8 cellular contexts compared by ENCODE assay signal in the genomic region with DNA sequence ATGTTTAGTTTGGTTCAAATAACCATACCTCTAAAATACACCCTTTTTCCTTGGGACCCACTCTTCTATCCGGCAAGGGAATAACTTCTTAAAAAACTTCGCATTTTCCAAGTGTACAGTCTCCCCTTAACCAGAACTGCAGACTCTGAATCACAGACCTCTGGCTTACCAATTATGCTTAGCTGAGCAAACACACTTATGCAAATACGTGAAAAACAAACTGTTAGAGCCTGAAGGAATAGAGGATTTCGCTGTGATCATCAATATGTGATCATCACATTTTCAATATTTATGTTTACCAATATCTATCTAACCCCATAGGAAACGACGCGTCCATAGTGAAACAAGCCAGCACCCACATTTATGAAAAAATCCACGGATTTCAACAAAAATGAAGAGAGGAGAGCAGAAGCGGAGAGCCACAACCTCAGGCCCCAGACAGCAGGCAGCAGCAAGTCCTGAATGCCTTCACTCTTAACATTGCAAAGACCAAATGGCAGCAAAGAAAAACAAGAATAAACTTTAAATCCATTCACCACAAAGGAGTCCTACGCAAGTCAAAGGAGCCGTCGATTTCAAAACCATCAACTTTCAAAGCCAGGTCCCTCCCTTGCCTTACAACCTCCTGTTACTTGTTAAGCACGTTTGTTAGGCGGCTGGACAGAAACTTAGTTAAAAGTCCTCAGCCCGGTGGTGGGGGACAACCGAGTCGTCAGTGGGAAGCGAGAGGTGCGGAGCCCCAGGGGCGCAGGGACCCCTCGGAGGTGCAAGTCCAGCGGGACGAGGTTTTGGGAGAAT. TPM values are rescaled to one million over a fixed set of nuclear protein-coding genes. Genes with fewer than 3 reads are reported as not detected.
DNase-seq lines count a peak whose midpoint lies in the region; ATAC-seq, FAIRE-seq and TF ChIP-seq lines count a peak whose summit lies in the region.

No MANE protein-coding gene starts in this region.

- FAIRE-seq in D721Med (lab: Jason Lieb, UNC) = no peak

- H3K27ac ChIP-seq in caudate nucleus (ENCODE audit: low read depth, low read length) (peak overlapping the region; percentile 77), transverse colon (peak overlapping the region; percentile 86 to 95 (median 94))

- peak; percentile 4 for ATAC-seq in Right ventricle myocardium inferior

- TF ChIP-seq EP300 in transverse colon (IDR thresholded peaks at IDR 0.05; ENCODE audit: low read depth) = no peak

- 6 to 7% methylated on average over 23 of the region's 23 CpGs for WGBS in lower leg skin, 2 donors
- WGBS in transverse colon (ENCODE audit: low coverage in 1 of 2), 2 donors = 10 to 24% methylated on average over 9 to 23 of the region's 23 CpGs

- peaks cover 9% of the 10 kb centered on the region for H3K27me3 ChIP-seq in transverse colon

- no peaks in the 10 kb centered on the region for H3K9me3 ChIP-seq in transverse colon

- intact Hi-C loops in Right ventricle myocardium inferior (cut with DNase I) (loop anchor here (5.0 kb wide), 1 partner anchor 260 kb away; no protein-coding TSS in a partner anchor), cardiac septum (cut with DNase I) (loop anchor here (10.0 kb wide), 1 partner anchor 402 kb away; no protein-coding TSS in a partner anchor), lower leg skin (cut with DNase I; ENCODE audit: low total_unique reads) (no loop called here), transverse colon (cut with DNase I; ENCODE audit: low total_unique reads) (no loop called here)

- DNase-seq in Right ventricle myocardium inferior (ENCODE audit: missing footprints) (no peak), cardiac septum (ENCODE audit: low spot score) (no peak), caudate nucleus (lab: John Stamatoyannopoulos, UW) (peak in 2 of 61 donors; percentile 5 to 27), lower leg skin (ENCODE audit: low spot score in 2 of 2) (no peak), transverse colon (no peak), D721Med (ENCODE audit: insufficient read length, low spot score) (no peak), activated gamma-delta T cell (lab: John Stamatoyannopoulos, UW) (no peak), NCI-H1436 (lab: John Stamatoyannopoulos, UW) (no peak)

- H3K4me3 ChIP-seq in lower leg skin (ENCODE audit: low read depth, poor library complexity, severe bottlenecking) (peak overlapping the region; percentile 66), transverse colon (peak overlapping the region; percentile 68 to 84 (median 71))

- H3K4me1 ChIP-seq in transverse colon = peaks cover 0 to 30% (median 9%) of the 10 kb centered on the region in 4 donors

- in situ Hi-C loops in transverse colon (cut with MboI; ENCODE audit: low pct_ligation_motif_present in 1 of 4, low pct_unique_long_range_greater_than_20kb in 1 of 4, low sequenced_read_pairs in 3 of 4) = loop anchor here in 1 of 4 donors (25.0 kb wide), 1 partner anchor 250 kb away; no protein-coding TSS in a partner anchor

- TF ChIP-seq POLR2A in lower leg skin (IDR thresholded peaks at IDR 0.05) = no peak
- TF ChIP-seq POLR2A in transverse colon (IDR thresholded peaks at IDR 0.05) = no peak

- TF ChIP-seq CTCF in lower leg skin (IDR thresholded peaks at IDR 0.05) (no peak), transverse colon (IDR thresholded peaks at IDR 0.05) (no peak), D721Med (IDR thresholded peaks at IDR 0.05; ENCODE audit: insufficient read depth, missing control alignments) (no peak)

- H3K36me3 ChIP-seq in transverse colon = no peaks in the 10 kb centered on the region

RNA-seq across cellular contexts. Expression of gene LPAR1, which starts 1.1 kb away (rescaled TPM):
- 13.8 TPM for total RNA-seq in Right ventricle myocardium inferior
- 10.6 TPM for total RNA-seq in cardiac septum
- 10 to 100 TPM; 21.9 to 55.0 (median 25.9) TPM for total RNA-seq in lower leg skin
- 10 to 100 TPM; 27.1 to 34.4 (median 28.7) TPM for total RNA-seq in transverse colon

Comparison
In these comparisons a context has a peak if more than half of its experiments do, and no peak if none do; other contexts are left out.
1. intact Hi-C loops: an anchor here in Right ventricle myocardium inferior (5.0 kb wide) and cardiac septum (10.0 kb wide); none called in lower leg skin and transverse colon.